8 cellular contexts compared by ENCODE assay signal in the genomic region with DNA sequence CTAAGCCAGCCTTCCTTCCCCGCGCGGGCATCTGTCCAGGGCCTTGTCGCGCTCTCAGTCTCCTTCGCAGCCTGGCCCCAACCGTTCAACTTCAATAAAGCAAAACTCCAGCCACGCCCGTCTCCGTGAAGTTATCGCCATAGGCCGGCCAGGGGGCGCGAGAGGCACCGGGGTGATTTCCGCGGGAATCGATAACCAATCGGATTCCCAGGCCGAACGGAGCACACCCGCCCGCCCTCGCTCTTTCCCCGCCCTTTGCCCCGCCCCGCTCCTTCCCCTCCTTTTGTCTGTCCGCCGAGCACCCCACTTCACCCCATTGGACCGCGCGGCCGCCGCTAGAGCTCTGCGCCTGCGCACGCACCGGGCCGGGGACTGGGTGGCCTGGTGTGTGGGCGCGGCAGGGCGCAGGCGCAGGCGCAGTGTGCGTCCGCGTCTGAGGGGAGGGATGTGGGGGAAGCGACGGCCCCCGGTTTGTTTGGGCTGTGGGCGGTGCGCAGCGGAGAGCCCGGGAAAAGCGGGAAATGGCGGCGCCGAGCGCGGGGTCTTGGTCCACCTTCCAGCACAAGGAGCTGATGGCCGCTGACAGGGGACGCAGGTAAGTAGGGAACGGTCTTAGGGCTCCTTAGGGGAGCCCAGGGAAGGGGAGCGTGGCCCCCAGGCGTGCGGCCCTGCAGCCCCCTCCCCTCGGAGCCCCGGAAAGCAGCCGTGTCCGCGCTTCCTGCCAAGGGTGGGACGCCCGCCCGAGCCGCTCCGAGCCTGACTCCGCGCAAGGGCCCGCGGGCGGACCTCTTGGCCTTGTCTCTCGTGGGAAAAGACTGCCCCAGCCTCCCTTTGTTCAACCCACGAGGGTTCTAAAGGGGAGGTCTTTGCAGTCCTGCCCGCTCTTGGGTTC.
DNase-seq lines count a peak whose midpoint lies in the region; ATAC-seq and TF ChIP-seq lines count a peak whose summit lies in the region.

A gene (plus strand): TSS at position 417 of the 892 bp plus-strand sequence. CDS start 105 bp downstream, at position 522.

- peak within 1 kb of the TSS; percentile 97 for H3K4me3 Mint-ChIP-seq in activated naive CD4-positive, alpha-beta T cell treated with anti-CD3 and anti-CD28 coated beads, Interleukin-2, amount 10 ng/mL, durations not matched to agents 7 days and 5 days

- peaks cover 11% of the 10 kb centered on the region for H3K9me3 Mint-ChIP-seq in activated naive CD4-positive, alpha-beta T cell treated with anti-CD3 and anti-CD28 coated beads, Interleukin-2, amount 10 ng/mL, durations not matched to agents 7 days and 5 days

- H3K27me3 Mint-ChIP-seq in activated naive CD4-positive, alpha-beta T cell treated with anti-CD3 and anti-CD28 coated beads, Interleukin-2, amount 10 ng/mL, durations not matched to agents 7 days and 5 days = peaks cover 4% of the 10 kb centered on the region

- CTCF ChIA-PET in GM10248 (lab: Yijun Ruan, JAX) = interaction anchor here (0.6 to 3.1 kb wide), 14 partner anchors 10 to 92 kb away, joined by 3 to 21 read pairs (median 4); a partner anchor contains a TSS
- CTCF ChIA-PET in activated naive CD4-positive, alpha-beta T cell treated with anti-CD3 and anti-CD28 coated beads, Interleukin-2, amount 10 ng/mL, durations not matched to agents 7 days and 5 days (lab: Charles Lee) = interaction anchor here (0.6 to 1.8 kb wide), 8 partner anchors 9 to 901 kb away, joined by 3 to 13 read pairs (median 4); no protein-coding TSS in a partner anchor

- peak within 1 kb of the TSS; percentile 97 for H3K4me3 ChIP-seq in SK-N-MC

- H3K9ac ChIP-seq in SK-N-MC (ENCODE audit: insufficient read length) = peak within 1 kb of the TSS; percentile 98

- peaks cover 43% of the 10 kb centered on the region for H3K36me3 Mint-ChIP-seq in activated naive CD4-positive, alpha-beta T cell treated with anti-CD3 and anti-CD28 coated beads, Interleukin-2, amount 10 ng/mL, durations not matched to agents 7 days and 5 days

- TF ChIP-seq CTCF in GM10248 (IDR thresholded peaks at IDR 0.05; ENCODE audit: control extremely low read depth, extremely low read depth, low read depth, missing control alignments) = peak; percentile 28

- POLR2A ChIA-PET in GM10248 (lab: Yijun Ruan, JAX) = interaction anchor here (0.6 to 1.0 kb wide), 5 partner anchors 9 to 100 kb away, joined by 3 to 8 read pairs (median 3); a partner anchor contains a TSS

- DNase-seq in GM10248 (ENCODE audit: extremely low spot score) (peak; percentile 100), NCI-H1048 (lab: John Stamatoyannopoulos, UW) (peak; percentile 99), SK-N-MC (ENCODE audit: low read depth, low spot score) (peak; percentile 26), germinal center (ENCODE audit: low spot score) (peak; percentile 100), nucleus accumbens (lab: John Stamatoyannopoulos, UW) (peak; percentile 73 to 99 (median 96)), superior temporal gyrus (ENCODE audit: extremely low spot score) (peak; percentile 95)
- peak; percentile 99 for DNase-seq in activated naive CD4-positive, alpha-beta T cell treated with anti-CD3 and anti-CD28 coated beads, Interleukin-2, amount 10 ng/mL, durations not matched to agents 7 days and 5 days

- H3K27ac ChIP-seq in SK-N-MC = peak within 1 kb of the TSS; percentile 76

- peaks cover 71% of the 10 kb centered on the region for H3K4me1 Mint-ChIP-seq in activated naive CD4-positive, alpha-beta T cell treated with anti-CD3 and anti-CD28 coated beads, Interleukin-2, amount 10 ng/mL, durations not matched to agents 7 days and 5 days

- H3K9me3 ChIP-seq in SK-N-MC (ENCODE audit: low read depth, low read length) = peaks cover 3% of the 10 kb centered on the region; the same call in 1 of the 2 replicates

- ATAC-seq in HG02588 (IDR thresholded peaks at IDR 0.05; ENCODE audit: unreplicated experiment) = peak; percentile 91

- H3K36me3 ChIP-seq in SK-N-MC (ENCODE audit: insufficient read depth, low read length) = peaks cover 29% of the 10 kb centered on the region

- H3K27ac Mint-ChIP-seq in activated naive CD4-positive, alpha-beta T cell treated with anti-CD3 and anti-CD28 coated beads, Interleukin-2, amount 10 ng/mL, durations not matched to agents 7 days and 5 days = peak within 1 kb of the TSS; percentile 93

Comparison
In these comparisons a context has a peak if more than half of its experiments do, and no peak if none do; other contexts are left out.
1. Peak in every context shown above with its lines: DNase-seq, ATAC-seq, H3K4me3 ChIP-seq and H3K27ac ChIP-seq.
2. DNase-seq: peak in every context shown above with its lines; median percentile 100 in GM10248; 100 in germinal center; 99 in NCI-H1048; 99 in activated naive CD4-positive, alpha-beta T cell treated with anti-CD3 and anti-CD28 coated beads, Interleukin-2, amount 10 ng/mL, durations not matched to agents 7 days and 5 days; 96 in nucleus accumbens; 95 in superior temporal gyrus; 26 in SK-N-MC.